Comparison of ENCODE assay signal across 27 cellular contexts in genomic region chr6:85797993-85798392, GRCh38.
DNase-seq lines count a peak whose midpoint lies in the region; ATAC-seq and TF ChIP-seq lines count a peak whose summit lies in the region.
"Had no signal": no experiment of that assay in that cellular context is flagged by ENCODE, and none has a peak within 500 bp of the region (broad histone marks: within the 10 kb centered on the region; RNA-seq: fewer than 3 reads in every experiment).

No MANE protein-coding gene starts in this region.

- H3K27ac ChIP-seq in VCaP = peak overlapping the region; percentile 71
- H3K27ac ChIP-seq: epithelial cell of prostate, left ventricle myocardium inferior, Peyer's patch, right lobe of liver, WERI-Rb-1 had no signal

- H3K36me3 ChIP-seq in BE2C (no peaks in the 10 kb centered on the region), mucosa of descending colon (ENCODE audit: low read depth) (no peaks in the 10 kb centered on the region)
- H3K36me3 ChIP-seq: left ventricle myocardium inferior, Peyer's patch, right lobe of liver, WERI-Rb-1 had no signal

- H3K9me3 ChIP-seq in BE2C (no peaks in the 10 kb centered on the region), mucosa of descending colon (no peaks in the 10 kb centered on the region)
- H3K9me3 ChIP-seq: left ventricle myocardium inferior, Peyer's patch, right lobe of liver had no signal

- H3K27me3 ChIP-seq in BE2C = no peaks in the 10 kb centered on the region
- H3K27me3 ChIP-seq: Peyer's patch, right lobe of liver had no signal

- TF ChIP-seq CTCF in BE2C (IDR thresholded peaks at IDR 0.05; ENCODE audit: low read depth, low read length) (no peak), VCaP (conservative IDR thresholded peaks at IDR 0.05) (no peak), mucosa of descending colon (IDR thresholded peaks at IDR 0.05) (no peak)

- H3K4me1 ChIP-seq in BE2C (peaks cover 6% of the 10 kb centered on the region; the same call in 1 of the 2 replicates), mucosa of descending colon (ENCODE audit: low read depth) (no peaks in the 10 kb centered on the region)
- H3K4me1 ChIP-seq: left ventricle myocardium inferior, Peyer's patch, right lobe of liver had no signal

- intact Hi-C loops in mucosa of descending colon (cut with DNase I, micrococcal nuclease) = no loop called here

- peak; percentile 34 for ATAC-seq in mucosa of descending colon
- ATAC-seq: activated naive CD4-positive, alpha-beta T cell treated with anti-CD3 and anti-CD28 coated beads, Interleukin-2, amount 50 U/mL, for 72 hours; HCT116; right lobe of liver; stimulated activated naive CD8-positive, alpha-beta T cell treated with anti-CD3 and anti-CD28 coated beads, Interleukin-15, amount 100 ng/mL, for 72 hours had no signal

- in situ Hi-C loops in G401 (cut with HindIII; ENCODE audit: low sequenced_read_pairs) = no loop called here

- H3K4me3 ChIP-seq in BE2C (ENCODE audit: low read depth, low read length) (no peak overlapping the region), mucosa of descending colon (no peak overlapping the region)
- H3K4me3 ChIP-seq: left ventricle myocardium inferior, Peyer's patch, right lobe of liver had no signal

- DNase-seq in BE2C (peak; percentile 59), G401 (ENCODE audit: low spot score) (peak; percentile 6), mucosa of descending colon (peak in 2 of 3 donors; percentile 34 to 55), medulla oblongata (ENCODE audit: extremely low spot score) (no peak), NCI-H1930 (lab: John Stamatoyannopoulos, UW) (no peak), NCI-H774 (lab: John Stamatoyannopoulos, UW) (no peak)
- DNase-seq: activated CD4-positive, alpha-beta T cell treated with anti-CD3 and anti-CD28 coated beads for 48 hours; activated T-cell treated with anti-CD3 and anti-CD28 coated beads for 4 hours; C1 segment of cervical spinal cord; DND-41; effector CD4-positive, alpha-beta T cell; left ventricle myocardium inferior; NCI-H1092; NCI-H1694; NCI-H510A treated with DMSO at 0.1 percent for 48 hours; Peyer's patch; posterior cingulate gyrus; right lobe of liver; SIG-M5; stimulated activated CD4-positive, alpha-beta T cell treated with anti-CD3 and anti-CD28 coated beads, Interleukin-12 subunit alpha, Interleukin-12 subunit beta, amount 100 ng/mL, for 4 hours; stimulated activated CD4-positive, alpha-beta T cell treated with anti-CD3 and anti-CD28 coated beads, Interleukin-2, amount 100 ng/mL, for 48 hours; stimulated activated naive CD8-positive, alpha-beta T cell treated with anti-CD3 and anti-CD28 coated beads, Interleukin-15, amount 100 ng/mL, for 72 hours; WERI-Rb-1 had no signal

Comparison
In these comparisons a context has a peak if more than half of its experiments do, and no peak if none do; other contexts are left out.
1. DNase-seq: peak in BE2C (single experiment), G401 (single experiment) and mucosa of descending colon (2 of 3); none in medulla oblongata (single experiment), NCI-H1930 (0 of 2) and NCI-H774 (single experiment).